In genomic region chr10:25555865-25556264, GRCh38 we compare ENCODE assay signal across 17 cellular contexts.
DNase-seq lines count a peak whose midpoint lies in the region; FAIRE-seq and TF ChIP-seq lines count a peak whose summit lies in the region.
"Had no signal": no experiment of that assay in that cellular context is flagged by ENCODE, and none has a peak within 500 bp of the region (broad histone marks: within the 10 kb centered on the region; RNA-seq: fewer than 3 reads in every experiment).

No MANE protein-coding gene starts in this region.

- TF ChIP-seq CTCF in GM12864 (IDR thresholded peaks at IDR 0.05; ENCODE audit: low read depth, low read length, missing control alignments) = peak; percentile 11
- TF ChIP-seq CTCF in OCI-LY1 (IDR thresholded peaks at IDR 0.05; ENCODE audit: low read length) = peak; percentile 36
- TF ChIP-seq CTCF in endothelial cell of umbilical vein (IDR thresholded peaks at IDR 0.05; ENCODE audit: extremely low read depth in 1 of 2, insufficient read depth in 1 of 2, low read depth in 1 of 2, low read length in 2 of 2) = no peak
- TF ChIP-seq CTCF in progenitor cell of endocrine pancreas (IDR thresholded peaks at IDR 0.05; ENCODE audit: unreplicated experiment) = peak; percentile 18

- H3K27ac ChIP-seq in OCI-LY1 (ENCODE audit: low read depth, low read length, poor library complexity, severe bottlenecking) (no peak overlapping the region), endothelial cell of umbilical vein (ENCODE audit: insufficient read depth, low read depth, low read length) (peak overlapping the region; percentile 72)
- H3K27ac ChIP-seq: breast epithelium, GM23248, testis had no signal

- H3K4me3 ChIP-seq in GM12864 (ENCODE audit: low read depth, low read length) = no peak overlapping the region
- H3K4me3 ChIP-seq in OCI-LY1 (ENCODE audit: low read depth, low read length, poor library complexity, severe bottlenecking) = no peak overlapping the region
- no peak overlapping the region for H3K4me3 ChIP-seq in endothelial cell of umbilical vein (replicated peaks in 1 of 3; ENCODE audit: insufficient read depth in 1 of 3, low read depth in 1 of 3, low read length in 3 of 3)
- H3K4me3 ChIP-seq: breast epithelium, GM23248, testis had no signal

- H3K9me3 Mint-ChIP-seq in progenitor cell of endocrine pancreas (ENCODE audit: low read depth) = no peaks in the 10 kb centered on the region

- H3K27me3 Mint-ChIP-seq in progenitor cell of endocrine pancreas = no peaks in the 10 kb centered on the region

- no peaks in the 10 kb centered on the region for H3K36me3 ChIP-seq in OCI-LY1 (ENCODE audit: insufficient read depth, low read length)
- no peaks in the 10 kb centered on the region for H3K36me3 ChIP-seq in endothelial cell of umbilical vein (ENCODE audit: control insufficient read depth in 2 of 2, extremely low read depth in 1 of 2, insufficient read depth in 2 of 2, low read length in 2 of 2)
- H3K36me3 ChIP-seq: breast epithelium had no signal

- POLR2A ChIA-PET in endothelial cell of umbilical vein (lab: Charles Lee) = no interaction called here

- dilution Hi-C loops in endothelial cell of umbilical vein (cut with MboI; ENCODE audit: extremely low pct_ligation_motif_present, low sequenced_read_pairs) = no loop called here

- H3K9me1 ChIP-seq in endothelial cell of umbilical vein (replicated peaks; ENCODE audit: control insufficient read depth, extremely low read depth, insufficient read depth, low read length) = no peaks in the 10 kb centered on the region

- H3K4me1 Mint-ChIP-seq in progenitor cell of endocrine pancreas (ENCODE audit: low read depth) = peaks cover 1% of the 10 kb centered on the region

- H3K79me2 ChIP-seq in OCI-LY1 (ENCODE audit: insufficient read depth, low read length) (no peaks in the 10 kb centered on the region), endothelial cell of umbilical vein (ENCODE audit: control insufficient read depth, insufficient read depth, low read length) (no peaks in the 10 kb centered on the region)

- H3K4me1 ChIP-seq in OCI-LY1 (ENCODE audit: insufficient read depth, low read length, severe bottlenecking) (no peaks in the 10 kb centered on the region), endothelial cell of umbilical vein (ENCODE audit: control insufficient read depth, extremely low read depth, insufficient read depth, low read length) (peaks cover 18% of the 10 kb centered on the region)
- H3K4me1 ChIP-seq: breast epithelium, testis had no signal

- H3K9me2 ChIP-seq in OCI-LY1 (ENCODE audit: low read depth, low read length) = no peaks in the 10 kb centered on the region

- no peak overlapping the region for H3K4me2 ChIP-seq in OCI-LY1 (ENCODE audit: low read length)
- peak overlapping the region; percentile 31 for H3K4me2 ChIP-seq in endothelial cell of umbilical vein (ENCODE audit: insufficient read depth, low read length)

- no peaks in the 10 kb centered on the region for H3K27me3 ChIP-seq in OCI-LY1 (ENCODE audit: insufficient read depth, low read length)
- H3K27me3 ChIP-seq in endothelial cell of umbilical vein (ENCODE audit: control insufficient read depth in 2 of 2, insufficient read depth in 2 of 2, low read length in 2 of 2) = no peaks in the 10 kb centered on the region
- H3K27me3 ChIP-seq: breast epithelium, testis had no signal

- DNase-seq in GM12864 (ENCODE audit: low read depth) (no peak), endothelial cell of umbilical vein (ENCODE audit: low read depth, low spot score) (no peak), progenitor cell of endocrine pancreas (ENCODE audit: low spot score, unreplicated experiment) (no peak), 8988T (no peak)
- DNase-seq in activated CD4-positive, alpha-beta T cell treated with anti-CD3 and anti-CD28 coated beads for 48 hours = no peak
- DNase-seq in stimulated activated CD4-positive, alpha-beta T cell treated with anti-CD3 and anti-CD28 coated beads, Interleukin-2, amount 100 ng/mL, for 24 hours = no peak
- DNase-seq: activated CD4-positive, alpha-beta T cell treated with anti-CD3 and anti-CD28 coated beads, Interleukin-2, amount 50 U/mL, for 1 hour; activated CD8-positive, alpha-beta memory T cell treated with anti-CD3 and anti-CD28 coated beads, Interleukin-2, amount 50 U/mL, for 4 hours; foreskin melanocyte; midbrain; MM.1S; NCI-H1694; testis had no signal

- H3K9ac ChIP-seq in OCI-LY1 (ENCODE audit: low read length) = no peak overlapping the region
- no peak overlapping the region for H3K9ac ChIP-seq in endothelial cell of umbilical vein (replicated peaks; ENCODE audit: extremely low read depth, insufficient read depth, low read length)
- H3K9ac ChIP-seq: GM23248 had no signal

- no TSS peak for BruUV-seq in endothelial cell of umbilical vein (replicated peaks; lab: Mats Ljungman, UMichigan)

- H3K36me3 Mint-ChIP-seq in progenitor cell of endocrine pancreas (ENCODE audit: insufficient read depth) = no peaks in the 10 kb centered on the region

- H3K9me3 ChIP-seq in OCI-LY1 (ENCODE audit: low read length) = no peaks in the 10 kb centered on the region
- H3K9me3 ChIP-seq in endothelial cell of umbilical vein (replicated peaks; ENCODE audit: control insufficient read depth, insufficient read depth, low read length) = no peaks in the 10 kb centered on the region
- H3K9me3 ChIP-seq: breast epithelium, testis had no signal

- no peak overlapping the region for H3K4me3 Mint-ChIP-seq in progenitor cell of endocrine pancreas (ENCODE audit: low read depth)

- no peak overlapping the region for H3K27ac Mint-ChIP-seq in progenitor cell of endocrine pancreas

- no peak for TF ChIP-seq POLR2A in endothelial cell of umbilical vein (IDR thresholded peaks at IDR 0.05; ENCODE audit: low read depth, low read length)

- FAIRE-seq in endothelial cell of umbilical vein (lab: Jason Lieb, UNC) = no peak
- FAIRE-seq: RCC 7860 had no signal

- no peak overlapping the region for H2AFZ ChIP-seq in OCI-LY1 (ENCODE audit: low read length)
- no peak overlapping the region for H2AFZ ChIP-seq in endothelial cell of umbilical vein (ENCODE audit: low read depth, low read length)
- H2AFZ ChIP-seq: GM23248 had no signal

- intact Hi-C loops in endothelial cell of umbilical vein (cut with micrococcal nuclease) = loop anchor here (1.0 to 2.0 kb wide), 2 partner anchors 33 to 63 kb away; no protein-coding TSS in a partner anchor

- H4K20me1 ChIP-seq in OCI-LY1 (ENCODE audit: insufficient read depth, low read length) (no peaks in the 10 kb centered on the region), endothelial cell of umbilical vein (replicated peaks; ENCODE audit: control insufficient read depth, extremely low read depth, insufficient read depth, low read length) (no peaks in the 10 kb centered on the region)

- H3F3A ChIP-seq in OCI-LY1 (ENCODE audit: insufficient read depth, low read length) = no peaks in the 10 kb centered on the region

- CTCF ChIA-PET in endothelial cell of umbilical vein (lab: Charles Lee) = interaction anchor here (1.5 to 2.4 kb wide), 3 partner anchors 9 to 82 kb away, joined by 3 to 9 read pairs (median 5); no protein-coding TSS in a partner anchor

TF ChIP-seq in endothelial cell of umbilical vein, 7 proteins besides CTCF, POLR2A, EP300 and RAD21:
- TF ChIP-seq JUN (IDR thresholded peaks at IDR 0.05; ENCODE audit: borderline replicate concordance, insufficient read depth, insufficient read length, low read depth) (no peak), POLR2AphosphoS5 (IDR thresholded peaks at IDR 0.05; ENCODE audit: insufficient read depth, low read depth, low read length) (no peak), FOS (IDR thresholded peaks at IDR 0.05; ENCODE audit: borderline replicate concordance, insufficient read depth, low read length) (no peak), GATA2 (IDR thresholded peaks at IDR 0.05; ENCODE audit: insufficient read depth, insufficient read length, low read depth, low read length) (no peak), MAX (IDR thresholded peaks at IDR 0.05; ENCODE audit: insufficient read depth, insufficient read length) (no peak), MYC (IDR thresholded peaks at IDR 0.05; ENCODE audit: low read depth, low read length) (no peak), EZH2 (IDR thresholded peaks at IDR 0.05; ENCODE audit: borderline replicate concordance, low read depth, low read length, severe bottlenecking) (no peak)

Comparison
In these comparisons a context has a peak if more than half of its experiments do, and no peak if none do; other contexts are left out.
1. CTCF ChIP-seq: peak in GM12864 (single experiment), OCI-LY1 (single experiment) and progenitor cell of endocrine pancreas (single experiment); none in endothelial cell of umbilical vein (0 of 2).